8 cellular contexts compared by ENCODE assay signal in genomic region chr14:61812347-61813100, GRCh38. TPM values are rescaled to one million over a fixed set of nuclear protein-coding genes. Genes with fewer than 3 reads are reported as not detected.
DNase-seq lines count a peak whose midpoint lies in the region; TF ChIP-seq lines count a peak whose summit lies in the region.

SYT16 (plus strand) TSS chr14:61812703.

- TF ChIP-seq CTCF in dorsolateral prefrontal cortex (IDR thresholded peaks at IDR 0.05 in 54 of 56, conservative IDR thresholded peaks at IDR 0.05 in 2 of 56; ENCODE audit: low read depth in 1 of 56, partially characterized antibody in 56 of 56) = no peak
- TF ChIP-seq CTCF in RWPE1 (conservative IDR thresholded peaks at IDR 0.05; ENCODE audit: low read depth) = no peak
- no peak for TF ChIP-seq CTCF in colonic mucosa (IDR thresholded peaks at IDR 0.05)

- DNase-seq in ELF-1 (ENCODE audit: low read depth, low spot score) = peak; percentile 28
- DNase-seq in NCI-H524 treated with DMSO at 0.1 percent for 48 hours (lab: John Stamatoyannopoulos, UW) = peak; percentile 38
- peak in 3 of 10 donors; percentile 5 to 48 (median 48) for DNase-seq in dorsolateral prefrontal cortex
- DNase-seq in stimulated activated naive CD4-positive, alpha-beta T cell treated with Interleukin-2 at 50 U/mL for 16 hours (lab: John Stamatoyannopoulos, UW) = no peak
- no peak for DNase-seq in RWPE1 (ENCODE audit: low spot score)
- DNase-seq in colonic mucosa = no peak
- no peak for DNase-seq in midbrain (lab: John Stamatoyannopoulos, UW)

- CTCF ChIA-PET in RWPE1 (lab: Yijun Ruan, JAX) = interaction anchor here (0.7 kb wide), 1 partner anchor 700 kb away, joined by 3 read pairs; no protein-coding TSS in a partner anchor

- H3K4me1 ChIP-seq in muscle layer of duodenum (ENCODE audit: control insufficient read depth in 1 of 2, insufficient read depth in 2 of 2, low read length in 2 of 2) (peaks cover 0 to 6% of the 10 kb centered on the region in 2 donors), colonic mucosa (no peaks in the 10 kb centered on the region)

- no peaks in the 10 kb centered on the region for H3K36me3 ChIP-seq in muscle layer of duodenum (ENCODE audit: control insufficient read depth in 1 of 2, insufficient read depth in 2 of 2, low read length in 2 of 2)
- H3K36me3 ChIP-seq in colonic mucosa = no peaks in the 10 kb centered on the region

- POLR2A ChIA-PET in RWPE1 (lab: Yijun Ruan, JAX; ENCODE audit: low non-redundant PET) = no interaction called here

- intact Hi-C loops in dorsolateral prefrontal cortex (cut with DNase I) = no loop called here
- intact Hi-C loops in colonic mucosa (cut with DNase I) = no loop called here

- H3K27ac ChIP-seq in dorsolateral prefrontal cortex (peak within 1 kb of the TSS in 52 of 59 donors; percentile 2 to 90 (median 71)), muscle layer of duodenum (ENCODE audit: low read length) (no peak within 1 kb of the TSS), RWPE1 (no peak within 1 kb of the TSS), colonic mucosa (no peak within 1 kb of the TSS)

- peak within 1 kb of the TSS; percentile 39 to 76 (median 63) for H3K4me3 ChIP-seq in dorsolateral prefrontal cortex
- H3K4me3 ChIP-seq in muscle layer of duodenum (ENCODE audit: low read depth in 1 of 2, low read length in 2 of 2) = peak within 1 kb of the TSS; percentile 16 to 62
- H3K4me3 ChIP-seq in colonic mucosa = no peak within 1 kb of the TSS

- H3K9me3 ChIP-seq in muscle layer of duodenum (ENCODE audit: control insufficient read depth in 1 of 2, low read length in 2 of 2) (peaks cover 0 to 3% of the 10 kb centered on the region in 2 donors), colonic mucosa (no peaks in the 10 kb centered on the region)

- H3K9ac ChIP-seq in colonic mucosa (ENCODE audit: low read depth in 2 of 2, low read length in 2 of 2) = no peak within 1 kb of the TSS

- H3K27me3 ChIP-seq in dorsolateral prefrontal cortex = peaks cover 0 to 29% (median 6%) of the 10 kb centered on the region in 45 donors
- peaks cover 14% of the 10 kb centered on the region for H3K27me3 ChIP-seq in muscle layer of duodenum (ENCODE audit: low read depth, low read length)
- peaks cover 25% of the 10 kb centered on the region for H3K27me3 ChIP-seq in colonic mucosa

RNA-seq across cellular contexts. Expression of gene SYT16, which starts in this region (rescaled TPM):
- total RNA-seq in dorsolateral prefrontal cortex (100 to 1,000 TPM in 55 of 120 experiments, 10 to 100 TPM in 65; 25.3 to 165 (median 96.0) TPM), colonic mucosa (under 1 TPM in 1 of 2 donors, not detected in 1; 0.07 TPM)

Comparison
In these comparisons a context has a peak if more than half of its experiments do, and no peak if none do; other contexts are left out.
1. RNA of gene SYT16 (total RNA-seq): 25.3 to 165 TPM in dorsolateral prefrontal cortex; 0.07 TPM in colonic mucosa; every median in the first group is over 10 times any median in the second.
2. DNase-seq: peak in ELF-1 (single experiment) and NCI-H524 treated with DMSO at 0.1 percent for 48 hours (single experiment); none in stimulated activated naive CD4-positive, alpha-beta T cell treated with Interleukin-2 at 50 U/mL for 16 hours (single experiment), RWPE1 (single experiment), colonic mucosa (single experiment) and midbrain (single experiment).
3. H3K27ac ChIP-seq: peak in dorsolateral prefrontal cortex (52 of 59); none in muscle layer of duodenum (single experiment), RWPE1 (single experiment) and colonic mucosa (single experiment).